In the genomic region with DNA sequence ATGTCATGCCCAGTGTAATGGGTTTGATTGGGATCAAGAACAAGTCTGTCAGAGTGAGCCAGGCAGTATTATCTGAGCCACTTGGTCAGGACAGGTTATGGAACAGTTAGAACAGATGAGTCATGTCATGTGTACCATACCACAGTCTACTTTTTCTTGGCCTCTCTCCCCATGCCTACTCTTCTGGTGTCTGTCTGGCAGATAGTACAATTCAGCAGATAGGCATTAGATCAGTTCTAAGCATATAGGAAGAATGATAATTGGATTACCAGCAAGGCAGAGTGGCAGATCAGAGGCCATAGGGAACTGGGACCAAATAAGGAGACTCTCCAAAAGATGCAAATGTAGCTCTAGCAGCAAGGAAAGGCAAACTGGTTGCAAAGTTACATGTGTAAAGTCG, we compare ENCODE assay signal across 8 cellular contexts. TPM values are rescaled to one million over a fixed set of nuclear protein-coding genes. Genes with fewer than 3 reads are reported as not detected.
DNase-seq lines count a peak whose midpoint lies in the region; ATAC-seq and TF ChIP-seq lines count a peak whose summit lies in the region.

No MANE protein-coding gene starts in this region.

- peaks cover 24% of the 10 kb centered on the region for H3K36me3 Mint-ChIP-seq in activated T-helper 1 cell treated with anti-CD3 and anti-CD28 coated beads, Interleukin-12 subunit alpha, Interleukin-12 subunit beta, Interleukin-2, Interleukin-4 antibody, amounts not matched to agents 30 ng/mL and 10 ng/mL and 1 ng/mL, durations not matched to agents 14 hours and 24 hours and 36 hours (ENCODE audit: low read depth)

- TF ChIP-seq EP300 in transverse colon (IDR thresholded peaks at IDR 0.05; ENCODE audit: low read depth): no peak
- TF ChIP-seq EP300 in tibial nerve (IDR thresholded peaks at IDR 0.05): no peak

- no peak overlapping the region for H3K4me3 Mint-ChIP-seq in activated T-helper 1 cell treated with anti-CD3 and anti-CD28 coated beads, Interleukin-12 subunit alpha, Interleukin-12 subunit beta, Interleukin-2, Interleukin-4 antibody, amounts not matched to agents 30 ng/mL and 10 ng/mL and 1 ng/mL, durations not matched to agents 14 hours and 24 hours and 36 hours

- H3K27ac ChIP-seq in transverse colon: peak overlapping the region in 1 of 4 donors; percentile 5
- no peak overlapping the region for H3K27ac ChIP-seq in tibial nerve

- TF ChIP-seq CTCF in transverse colon (IDR thresholded peaks at IDR 0.05) (no peak), tibial nerve (IDR thresholded peaks at IDR 0.05) (no peak)

- no peak overlapping the region for H3K4me3 ChIP-seq in transverse colon
- H3K4me3 ChIP-seq in tibial nerve: no peak overlapping the region

- in situ Hi-C loops in transverse colon (cut with MboI; ENCODE audit: low pct_ligation_motif_present in 1 of 4, low pct_unique_long_range_greater_than_20kb in 1 of 4, low sequenced_read_pairs in 3 of 4): no loop called here

- H3K36me3 ChIP-seq in transverse colon (peaks cover 0 to 8% (median 0%) of the 10 kb centered on the region in 4 donors), tibial nerve (peaks cover 0 to 11% (median 0%) of the 10 kb centered on the region in 3 donors)

- ATAC-seq in HG03025 (IDR thresholded peaks at IDR 0.05; ENCODE audit: low FRiP score, unreplicated experiment) (peak; percentile 52), GM19035 (IDR thresholded peaks at IDR 0.05; ENCODE audit: unreplicated experiment) (no peak)

- H3K4me1 Mint-ChIP-seq in activated T-helper 1 cell treated with anti-CD3 and anti-CD28 coated beads, Interleukin-12 subunit alpha, Interleukin-12 subunit beta, Interleukin-2, Interleukin-4 antibody, amounts not matched to agents 30 ng/mL and 10 ng/mL and 1 ng/mL, durations not matched to agents 14 hours and 24 hours and 36 hours (ENCODE audit: low read depth): peaks cover 71% of the 10 kb centered on the region

- no peaks in the 10 kb centered on the region for H3K9me3 Mint-ChIP-seq in activated T-helper 1 cell treated with anti-CD3 and anti-CD28 coated beads, Interleukin-12 subunit alpha, Interleukin-12 subunit beta, Interleukin-2, Interleukin-4 antibody, amounts not matched to agents 30 ng/mL and 10 ng/mL and 1 ng/mL, durations not matched to agents 14 hours and 24 hours and 36 hours

- intact Hi-C loops in activated T-helper 1 cell treated with anti-CD3 and anti-CD28 coated beads, Interleukin-12 subunit alpha, Interleukin-12 subunit beta, Interleukin-2, Interleukin-4 antibody, amounts not matched to agents 30 ng/mL and 10 ng/mL and 1 ng/mL, durations not matched to agents 14 hours and 24 hours and 36 hours (cut with micrococcal nuclease): no loop called here
- intact Hi-C loops in transverse colon (cut with DNase I; ENCODE audit: low total_unique reads): no loop called here

- H3K9me3 ChIP-seq in transverse colon (no peaks in the 10 kb centered on the region), tibial nerve (no peaks in the 10 kb centered on the region)

- no peaks in the 10 kb centered on the region for H3K27me3 ChIP-seq in transverse colon
- no peaks in the 10 kb centered on the region for H3K27me3 ChIP-seq in tibial nerve

- H3K4me1 ChIP-seq in transverse colon: peaks cover 13 to 81% (median 51%) of the 10 kb centered on the region in 4 donors
- peaks cover 0 to 33% (median 7%) of the 10 kb centered on the region in 4 donors for H3K4me1 ChIP-seq in tibial nerve

- H3K27me3 Mint-ChIP-seq in activated T-helper 1 cell treated with anti-CD3 and anti-CD28 coated beads, Interleukin-12 subunit alpha, Interleukin-12 subunit beta, Interleukin-2, Interleukin-4 antibody, amounts not matched to agents 30 ng/mL and 10 ng/mL and 1 ng/mL, durations not matched to agents 14 hours and 24 hours and 36 hours (ENCODE audit: insufficient read depth): no peaks in the 10 kb centered on the region

- TF ChIP-seq POLR2A in transverse colon (IDR thresholded peaks at IDR 0.05) (no peak), tibial nerve (IDR thresholded peaks at IDR 0.05) (no peak)

- 70 to 77% methylated on average over 1 of the region's 1 CpG for WGBS in transverse colon (ENCODE audit: low coverage in 1 of 2), 2 donors
- WGBS in tibial nerve, 2 donors: 88 to 94% methylated on average over 1 of the region's 1 CpG

- DNase-seq in EL (peak; percentile 60), kidney tubule cell (ENCODE audit: low spot score) (peak; percentile 61), transverse colon (no peak), tibial nerve (ENCODE audit: low spot score in 2 of 2) (no peak), NCI-H2081 (lab: John Stamatoyannopoulos, UW) (no peak)
- no peak for DNase-seq in activated T-helper 1 cell treated with anti-CD3 and anti-CD28 coated beads, Interleukin-12 subunit alpha, Interleukin-12 subunit beta, Interleukin-2, Interleukin-4 antibody, amounts not matched to agents 30 ng/mL and 10 ng/mL and 1 ng/mL, durations not matched to agents 14 hours and 24 hours and 36 hours (ENCODE audit: low spot score)

- H3K27ac Mint-ChIP-seq in activated T-helper 1 cell treated with anti-CD3 and anti-CD28 coated beads, Interleukin-12 subunit alpha, Interleukin-12 subunit beta, Interleukin-2, Interleukin-4 antibody, amounts not matched to agents 30 ng/mL and 10 ng/mL and 1 ng/mL, durations not matched to agents 14 hours and 24 hours and 36 hours: peak overlapping the region; percentile 78

RNA-seq across cellular contexts. Expression of a gene that starts 30.5 kb away (rescaled TPM):
- 24.7 and 26.6 TPM in 2 replicates for total RNA-seq in activated T-helper 1 cell treated with anti-CD3 and anti-CD28 coated beads, Interleukin-12 subunit alpha, Interleukin-12 subunit beta, Interleukin-2, Interleukin-4 antibody, amounts not matched to agents 30 ng/mL and 10 ng/mL and 1 ng/mL, durations not matched to agents 14 hours and 24 hours and 36 hours
- total RNA-seq in transverse colon (100 to 1,000 TPM in 2 of 4 donors, 10 to 100 TPM in 2; 34.2 to 129 (median 99.4) TPM), tibial nerve (10 to 100 TPM; 23.9 to 40.8 (median 32.6) TPM)

Comparison
In these comparisons a context has a peak if more than half of its experiments do, and no peak if none do; other contexts are left out.
1. DNase-seq: peak in EL (single experiment) and kidney tubule cell (single experiment); none in activated T-helper 1 cell treated with anti-CD3 and anti-CD28 coated beads, Interleukin-12 subunit alpha, Interleukin-12 subunit beta, Interleukin-2, Interleukin-4 antibody, amounts not matched to agents 30 ng/mL and 10 ng/mL and 1 ng/mL, durations not matched to agents 14 hours and 24 hours and 36 hours (single experiment), transverse colon (single experiment), tibial nerve (0 of 2) and NCI-H2081 (0 of 2).